Comparison of ENCODE assay signal across 20 cellular contexts in genomic region chr16:87688876-87689815, GRCh38.
DNase-seq lines count a peak whose midpoint lies in the region; ATAC-seq, FAIRE-seq and TF ChIP-seq lines count a peak whose summit lies in the region.
"Had no signal": no experiment of that assay in that cellular context is flagged by ENCODE, and none has a peak within 500 bp of the region (broad histone marks: within the 10 kb centered on the region; RNA-seq: fewer than 3 reads in every experiment).

No MANE protein-coding gene starts in this region.

- H4K20me1 ChIP-seq in GM12878 (ENCODE audit: control insufficient read depth, insufficient read depth) = no peaks in the 10 kb centered on the region

- no peak overlapping the region for H3K4ac ChIP-seq in neuronal stem cell (ENCODE audit: low read length)

- H2BK12ac ChIP-seq in neuronal stem cell (ENCODE audit: low read length) = no peak overlapping the region

- peak overlapping the region; percentile 17 for H3K23ac ChIP-seq in neuronal stem cell (ENCODE audit: low read depth, low read length, poor library complexity)

- no peak overlapping the region for H2BK5ac ChIP-seq in neuronal stem cell (ENCODE audit: low read length)

- intact Hi-C loops in GM12878 (cut with micrococcal nuclease; ENCODE audit: unreplicated experiment) = no loop called here

- no peak overlapping the region for H3K18ac ChIP-seq in neuronal stem cell (ENCODE audit: low read length)

- H3K79me2 ChIP-seq in GM12878 (ENCODE audit: control insufficient read depth, insufficient read depth, low read length) = no peaks in the 10 kb centered on the region

- H3K27ac ChIP-seq in GM12878 (ENCODE audit: control insufficient read depth, insufficient read depth) = no peak overlapping the region
- H3K27ac ChIP-seq in neuronal stem cell (replicated peaks; ENCODE audit: low read length) = no peak overlapping the region
- H3K27ac ChIP-seq: HL-60 had no signal

- peak overlapping the region; percentile 43 for H4K8ac ChIP-seq in neuronal stem cell (ENCODE audit: low read depth, low read length)

- H3K4me1 ChIP-seq in GM12878 (ENCODE audit: control insufficient read depth, insufficient read depth, low read length) (no peaks in the 10 kb centered on the region), neuronal stem cell (ENCODE audit: control insufficient read depth in 2 of 2, insufficient read depth in 1 of 2, low read depth in 1 of 2, low read length in 2 of 2) (no peaks in the 10 kb centered on the region)
- H3K4me1 ChIP-seq: BE2C, Caco-2, HAP-1 had no signal

- H3K4me3 Mint-ChIP-seq in stimulated activated naive CD8-positive, alpha-beta T cell treated with anti-CD3 and anti-CD28 coated beads, Interleukin-15, amount 100 ng/mL, for 72 hours = no peak overlapping the region
- H3K4me3 Mint-ChIP-seq: CD4-positive, CD25-positive, alpha-beta regulatory T cell; CD8-positive, alpha-beta memory T cell; IgD-negative memory B cell had no signal

- no peak overlapping the region for H3K4me3 ChIP-seq in GM12878
- peak overlapping the region in 1 of 2 donors; percentile 50 for H3K4me3 ChIP-seq in neuronal stem cell (ENCODE audit: low read length in 2 of 2)
- H3K4me3 ChIP-seq: HAP-1 had no signal

- H3K9ac ChIP-seq in GM12878 (ENCODE audit: control insufficient read depth, insufficient read depth, low read length) = no peak overlapping the region
- no peak overlapping the region for H3K9ac ChIP-seq in neuronal stem cell (ENCODE audit: low read depth, low read length, poor library complexity)

- peaks cover 6% of the 10 kb centered on the region for H3K4me1 Mint-ChIP-seq in stimulated activated naive CD8-positive, alpha-beta T cell treated with anti-CD3 and anti-CD28 coated beads, Interleukin-15, amount 100 ng/mL, for 72 hours
- H3K4me1 Mint-ChIP-seq: CD4-positive, CD25-positive, alpha-beta regulatory T cell had no signal

- POLR2A ChIA-PET in GM12878 (lab: Charles Lee) = no interaction called here

- peaks cover 3% of the 10 kb centered on the region for H3K79me1 ChIP-seq in neuronal stem cell (ENCODE audit: low read depth, low read length)

- CTCF ChIA-PET in GM12878 (lab: Yijun Ruan, JAX) = interaction anchor here (0.7 kb wide), 1 partner anchor 161 kb away, joined by 4 read pairs; no protein-coding TSS in a partner anchor

- H2AK5ac ChIP-seq in neuronal stem cell (ENCODE audit: low read depth, low read length) = no peak overlapping the region

- H3K4me2 ChIP-seq in GM12878 (ENCODE audit: control insufficient read depth, insufficient read depth) = no peak overlapping the region
- H3K4me2 ChIP-seq in neuronal stem cell (ENCODE audit: insufficient read depth, low read length, poor library complexity, severe bottlenecking) = no peak overlapping the region

- SMC1A ChIA-PET in GM12878 (lab: Charles Lee; ENCODE audit: uncharacterized antibody, unreplicated experiment) = no interaction called here

- TF ChIP-seq CTCF in GM12878 (IDR thresholded peaks at IDR 0.05 in 2 of 3, conservative IDR thresholded peaks at IDR 0.05 in 1 of 3; ENCODE audit: control insufficient read depth in 2 of 3, extremely low read depth in 1 of 3, insufficient read depth in 1 of 3, low read depth in 3 of 3, low read length in 3 of 3) = no peak

- RAD21 ChIA-PET in GM12878 (lab: Charles Lee; ENCODE audit: unreplicated experiment) = interaction anchor here (0.7 kb wide), 1 partner anchor 80 kb away, joined by 3 read pairs; no protein-coding TSS in a partner anchor

- no peak overlapping the region for H4K91ac ChIP-seq in neuronal stem cell (ENCODE audit: low read depth, low read length, poor library complexity)

- no peak overlapping the region for H2BK120ac ChIP-seq in neuronal stem cell (ENCODE audit: low read depth, low read length)

- TF ChIP-seq POLR2A in GM12878 (IDR thresholded peaks at IDR 0.05; ENCODE audit: low read depth, low read length) = 0 out of 2 replicates have a peak, but pooled peaks have one; percentile 9

- no peak overlapping the region for H2BK15ac ChIP-seq in neuronal stem cell (ENCODE audit: low read length)

- peak overlapping the region; percentile 31 for H3K14ac ChIP-seq in neuronal stem cell (ENCODE audit: low read length)

- in situ Hi-C loops in GM12878 (cut with MboI) = no loop called here

- 66% methylated on average over 41 of the region's 45 CpGs for WGBS in GM12878 (ENCODE audit: insufficient coverage, insufficient replicate concordance, low lambda C conversion rate, missing lambda C conversion rate)
- no CpG with 5 or more reads among the region's 45 CpGs for WGBS in neuronal stem cell (ENCODE audit: extremely low coverage in 2 of 2, insufficient read length in 2 of 2, insufficient replicate concordance in 1 of 2), 2 donors

- no peaks in the 10 kb centered on the region for H3K27me3 Mint-ChIP-seq in stimulated activated naive CD8-positive, alpha-beta T cell treated with anti-CD3 and anti-CD28 coated beads, Interleukin-15, amount 100 ng/mL, for 72 hours
- H3K27me3 Mint-ChIP-seq: CD4-positive, CD25-positive, alpha-beta regulatory T cell had no signal

- no peaks in the 10 kb centered on the region for H3K27me3 ChIP-seq in GM12878 (replicated peaks in 1 of 2; ENCODE audit: control insufficient read depth in 2 of 2, insufficient read depth in 2 of 2, low read length in 1 of 2)
- no peaks in the 10 kb centered on the region for H3K27me3 ChIP-seq in neuronal stem cell (ENCODE audit: control insufficient read depth in 3 of 3, insufficient read depth in 3 of 3, low read depth in 1 of 3, low read length in 3 of 3)
- H3K27me3 ChIP-seq: BE2C had no signal

- peak overlapping the region in 1 of 2 donors; percentile 82 for H3K27ac Mint-ChIP-seq in stimulated activated naive CD8-positive, alpha-beta T cell treated with anti-CD3 and anti-CD28 coated beads, Interleukin-15, amount 100 ng/mL, for 72 hours
- H3K27ac Mint-ChIP-seq: CD4-positive, CD25-positive, alpha-beta regulatory T cell; CD8-positive, alpha-beta memory T cell; IgD-negative memory B cell had no signal

- peak; percentile 7 for ATAC-seq in stimulated activated naive CD8-positive, alpha-beta T cell treated with anti-CD3 and anti-CD28 coated beads, Interleukin-15, amount 100 ng/mL, for 72 hours
- ATAC-seq in stimulated activated naive CD8-positive, alpha-beta T cell treated with anti-CD3 and anti-CD28 coated beads, Interleukin-15, Interleukin-2, amounts not matched to agents 100 U/mL and 50 U/mL, for 24 hours = no peak
- ATAC-seq in GM12878 = no peak
- ATAC-seq in HG02642 (IDR thresholded peaks at IDR 0.05; ENCODE audit: poor library complexity, unreplicated experiment) = no peak

- DNase-seq in stimulated activated naive CD8-positive, alpha-beta T cell treated with anti-CD3 and anti-CD28 coated beads, Interleukin-15, amount 100 ng/mL, for 72 hours = no peak
- no peak for DNase-seq in stimulated activated naive CD8-positive, alpha-beta T cell treated with anti-CD3 and anti-CD28 coated beads, Interleukin-15, Interleukin-2, amounts not matched to agents 100 U/mL and 50 U/mL, for 24 hours
- DNase-seq in GM12878 (ENCODE audit: low read depth, low spot score) (no peak), neuronal stem cell (ENCODE audit: low spot score) (no peak), inferior parietal cortex (ENCODE audit: extremely low spot score) (no peak)
- DNase-seq: ACHN; BE2C; C1 segment of cervical spinal cord; Caco-2; CD4-positive, CD25-positive, alpha-beta regulatory T cell; CD8-positive, alpha-beta memory T cell; DMS79 treated with DMSO at 0.1 percent for 48 hours; GF-D8; KG1 had no signal

- no peaks in the 10 kb centered on the region for H3K9me3 Mint-ChIP-seq in stimulated activated naive CD8-positive, alpha-beta T cell treated with anti-CD3 and anti-CD28 coated beads, Interleukin-15, amount 100 ng/mL, for 72 hours
- H3K9me3 Mint-ChIP-seq: CD4-positive, CD25-positive, alpha-beta regulatory T cell; CD8-positive, alpha-beta memory T cell; IgD-negative memory B cell had no signal

- no TSS peak for BruUV-seq in GM12878 (replicated peaks; lab: Mats Ljungman, UMichigan)

- no peak for TF ChIP-seq RAD21 in GM12878 (IDR thresholded peaks at IDR 0.05; ENCODE audit: insufficient read depth, low read depth, low read length)

- H2AFZ ChIP-seq in GM12878 (ENCODE audit: control insufficient read depth, low read depth, low read length) (no peak overlapping the region), neuronal stem cell (ENCODE audit: low read length) (no peak overlapping the region)

- FAIRE-seq in GM12878 (lab: Jason Lieb, UNC) = no peak
- FAIRE-seq: A204.1, D721Med had no signal

- H3K9me3 ChIP-seq in GM12878 (replicated peaks; ENCODE audit: control insufficient read depth, insufficient read depth, low read length) (no peaks in the 10 kb centered on the region), neuronal stem cell (replicated peaks in 1 of 2; ENCODE audit: control insufficient read depth in 2 of 2, insufficient read depth in 1 of 2, low read depth in 1 of 2, low read length in 2 of 2) (no peaks in the 10 kb centered on the region)
- H3K9me3 ChIP-seq: BE2C, Caco-2, HAP-1 had no signal

- no peak for TF ChIP-seq EP300 in GM12878 (IDR thresholded peaks at IDR 0.05; ENCODE audit: borderline replicate concordance in 1 of 2, control insufficient read depth in 1 of 2, low read depth in 2 of 2, low read length in 2 of 2)

- H3K36me3 ChIP-seq in GM12878 (ENCODE audit: control insufficient read depth in 2 of 2, insufficient read depth in 2 of 2, low read length in 1 of 2) (no peaks in the 10 kb centered on the region; a peak in 1 of 4 replicates), neuronal stem cell (replicated peaks in 1 of 2; ENCODE audit: control insufficient read depth in 2 of 2, insufficient read depth in 2 of 2, low read length in 2 of 2) (peaks cover 5 to 6% of the 10 kb centered on the region in 2 donors)
- H3K36me3 ChIP-seq: BE2C, HAP-1 had no signal

TF ChIP-seq in GM12878, 131 proteins besides CTCF, POLR2A, EP300 and RAD21:
- no peak for TF ChIP-seq SP1 (IDR thresholded peaks at IDR 0.05; ENCODE audit: low read depth, low read length)
- no peak for TF ChIP-seq HDAC6 (IDR thresholded peaks at IDR 0.05; ENCODE audit: unreplicated experiment)
- TF ChIP-seq NFYA (IDR thresholded peaks at IDR 0.05; ENCODE audit: borderline replicate concordance, low read depth, low read length) = no peak
- no peak for TF ChIP-seq FOXK2 (IDR thresholded peaks at IDR 0.05)
TF ChIP-seq in GM12878: peak in this region for 0.
